In genomic region chr16:3609895-3610697, GRCh38 we compare ENCODE assay signal across 8 cellular contexts. TPM values are rescaled to one million over a fixed set of nuclear protein-coding genes. Genes with fewer than 3 reads are reported as not detected.
DNase-seq lines count a peak whose midpoint lies in the region; ATAC-seq, FAIRE-seq and TF ChIP-seq lines count a peak whose summit lies in the region.

No MANE protein-coding gene starts in this region.

- peaks cover 36% of the 10 kb centered on the region for H3K79me2 ChIP-seq in astrocyte (ENCODE audit: insufficient read depth, low read length)

- 92% methylated on average over 14 of the region's 14 CpGs for WGBS in HUES64
- WGBS in mesodermal cell (ENCODE audit: insufficient coverage in 2 of 2), 2 experiments: 92 to 94% methylated on average over 13 to 14 of the region's 14 CpGs

- FAIRE-seq in astrocyte (lab: Jason Lieb, UNC): no peak

- H3K27me3 Mint-ChIP-seq in astrocyte (ENCODE audit: low read depth, unreplicated experiment): no peaks in the 10 kb centered on the region

- peak overlapping the region; percentile 100 for H3K4me3 ChIP-seq in HUES64 (ENCODE audit: low read length)
- peak overlapping the region; percentile 95 for H3K4me3 ChIP-seq in astrocyte (ENCODE audit: insufficient read depth, low read depth, low read length)
- peak overlapping the region; percentile 97 for H3K4me3 ChIP-seq in mesodermal cell (ENCODE audit: extremely low read depth, insufficient read depth, low read length, poor library complexity, severe bottlenecking)

- DNase-seq in AG08396 (ENCODE audit: low spot score) (peak; percentile 9), astrocyte (ENCODE audit: low read depth) (no peak), NCI-H2227 treated with DMSO at 0.1 percent for 48 hours (lab: John Stamatoyannopoulos, UW) (no peak), activated gamma-delta T cell (lab: John Stamatoyannopoulos, UW) (no peak)

- H2AFZ ChIP-seq in astrocyte (ENCODE audit: low read depth, low read length): no peak overlapping the region

- H3K27ac ChIP-seq in HUES64 (ENCODE audit: low read depth, low read length) (no peak overlapping the region), astrocyte (ENCODE audit: low read depth, low read length) (no peak overlapping the region), mesodermal cell (ENCODE audit: low read depth, low read length, severe bottlenecking) (no peak overlapping the region)

- peak overlapping the region; percentile 89 for H3K4me3 Mint-ChIP-seq in astrocyte (ENCODE audit: unreplicated experiment)

- peaks cover 7% of the 10 kb centered on the region for H3K36me3 Mint-ChIP-seq in astrocyte (ENCODE audit: low read depth, unreplicated experiment)

- no peak overlapping the region for H3K9ac ChIP-seq in HUES64 (ENCODE audit: low read depth, low read length)
- H3K9ac ChIP-seq in astrocyte (ENCODE audit: low read length): peak overlapping the region; percentile 95

- no peaks in the 10 kb centered on the region for H3K9me3 Mint-ChIP-seq in astrocyte (ENCODE audit: unreplicated experiment)

- H3K9me3 ChIP-seq in HUES64 (ENCODE audit: insufficient read depth, low read depth, low read length): no peaks in the 10 kb centered on the region
- H3K9me3 ChIP-seq in astrocyte (ENCODE audit: insufficient read depth, low read depth, low read length): no peaks in the 10 kb centered on the region
- H3K9me3 ChIP-seq in mesodermal cell (ENCODE audit: control insufficient read depth, low read length): no peaks in the 10 kb centered on the region

- no peak overlapping the region for H3K27ac Mint-ChIP-seq in astrocyte (ENCODE audit: unreplicated experiment)

- peaks cover 19% of the 10 kb centered on the region for H3K4me1 Mint-ChIP-seq in astrocyte (ENCODE audit: low read depth, unreplicated experiment)

- H4K20me1 ChIP-seq in astrocyte (ENCODE audit: insufficient read depth, low read length): peaks cover 1% of the 10 kb centered on the region

- no peak for TF ChIP-seq CTCF in astrocyte (IDR thresholded peaks at IDR 0.05; ENCODE audit: insufficient read depth, low read depth, low read length)

- ATAC-seq in GM19328 (IDR thresholded peaks at IDR 0.05; ENCODE audit: unreplicated experiment): no peak
- no peak for ATAC-seq in GM21526 (IDR thresholded peaks at IDR 0.05; ENCODE audit: low FRiP score, unreplicated experiment)

- H3K4me2 ChIP-seq in astrocyte (ENCODE audit: low read length): peak overlapping the region; percentile 88

- peaks cover 9% of the 10 kb centered on the region; the same call in 1 of the 2 replicates for H3K4me1 ChIP-seq in HUES64 (ENCODE audit: insufficient read depth, low read length)
- H3K4me1 ChIP-seq in astrocyte (ENCODE audit: insufficient read depth, low read length): peaks cover 8% of the 10 kb centered on the region
- H3K4me1 ChIP-seq in mesodermal cell (ENCODE audit: control insufficient read depth, insufficient read depth, low read length, poor library complexity, severe bottlenecking): no peaks in the 10 kb centered on the region

- H3K27me3 ChIP-seq in HUES64 (ENCODE audit: insufficient read depth, low read length) (no peaks in the 10 kb centered on the region), astrocyte (ENCODE audit: insufficient read depth, low read length) (no peaks in the 10 kb centered on the region)

- H3K36me3 ChIP-seq in HUES64 (ENCODE audit: insufficient read depth, low read length): peaks cover 28% of the 10 kb centered on the region
- H3K36me3 ChIP-seq in astrocyte (ENCODE audit: insufficient read depth, low read length): no peaks in the 10 kb centered on the region
- H3K36me3 ChIP-seq in mesodermal cell (ENCODE audit: control insufficient read depth, insufficient read depth, low read length): peaks cover 26% of the 10 kb centered on the region

RNA-seq across cellular contexts. Expression of gene SLX4, which starts 1.3 kb away (rescaled TPM):
- polyA plus RNA-seq in HUES64 (2013, experiment 1 of 2): 6.0 TPM
- polyA plus RNA-seq in HUES64 (2013, experiment 2 of 2): 7.0 TPM
- total RNA-seq in astrocyte: 7.8 and 7.9 TPM in 2 replicates
- polyA plus RNA-seq in mesodermal cell (2013, experiment 1 of 2): 6.3 TPM
- polyA plus RNA-seq in mesodermal cell (2013, experiment 2 of 2): 5.1 TPM

RNA-seq across cellular contexts. Expression of gene NLRC3, which starts 32.9 kb away (rescaled TPM):
- polyA plus RNA-seq in HUES64 (2013, experiment 1 of 2): 0.30 TPM
- 0.32 TPM for polyA plus RNA-seq in HUES64 (2013, experiment 2 of 2)
- total RNA-seq in astrocyte: 0.17 and 0.23 TPM in 2 replicates
- 1.5 TPM for polyA plus RNA-seq in mesodermal cell (2013, experiment 1 of 2)
- polyA plus RNA-seq in mesodermal cell (2013, experiment 2 of 2): 1.4 TPM

RNA-seq across cellular contexts. Expression of gene DNASE1, which starts 44.4 kb away (rescaled TPM):
- 6.6 TPM for polyA plus RNA-seq in HUES64 (2013, experiment 1 of 2)
- 6.9 TPM for polyA plus RNA-seq in HUES64 (2013, experiment 2 of 2)
- 16.2 and 16.9 TPM in 2 replicates for total RNA-seq in astrocyte
- 15.8 TPM for polyA plus RNA-seq in mesodermal cell (2013, experiment 1 of 2)
- 12.0 TPM for polyA plus RNA-seq in mesodermal cell (2013, experiment 2 of 2)
